Comparison of ENCODE assay signal across 10 cellular contexts in genomic region chr6:45920819-45921511, GRCh38.
DNase-seq lines count a peak whose midpoint lies in the region; ATAC-seq lines count a peak whose summit lies in the region.
"Had no signal": no experiment of that assay in that cellular context is flagged by ENCODE, and none has a peak within 500 bp of the region (broad histone marks: within the 10 kb centered on the region; RNA-seq: fewer than 3 reads in every experiment).

No MANE protein-coding gene starts in this region.

- POLR2A ChIA-PET in activated CD4-positive, alpha-beta T cell treated with anti-CD3 and anti-CD28 coated beads, Interleukin-2, amount 10 ng/mL, durations not matched to agents 7 days and 5 days (lab: Charles Lee): interaction anchor here (0.6 kb wide), 2 partner anchors 69 to 501 kb away, joined by 3 to 6 read pairs; no protein-coding TSS in a partner anchor

- ATAC-seq in GM21515 (IDR thresholded peaks at IDR 0.05; ENCODE audit: unreplicated experiment) (peak; percentile 53), HG03196 (IDR thresholded peaks at IDR 0.05; ENCODE audit: unreplicated experiment) (peak; percentile 71)
- ATAC-seq: esophagus mucosa had no signal

- no peak for DNase-seq in activated CD4-positive, alpha-beta T cell treated with anti-CD3 and anti-CD28 coated beads, Interleukin-2, amount 10 ng/mL, durations not matched to agents 7 days and 5 days
- no peak for DNase-seq in activated CD4-positive, alpha-beta T cell treated with anti-CD3 and anti-CD28 coated beads for 4 hours
- DNase-seq in foreskin melanocyte (peak; percentile 71), NCI-H82 (lab: John Stamatoyannopoulos, UW) (no peak), NCI-H774 (lab: John Stamatoyannopoulos, UW) (no peak), GM03348 (ENCODE audit: low spot score) (no peak)
- DNase-seq: left colon had no signal

- no peaks in the 10 kb centered on the region for H3K9me3 Mint-ChIP-seq in activated CD4-positive, alpha-beta T cell treated with anti-CD3 and anti-CD28 coated beads, Interleukin-2, amount 10 ng/mL, durations not matched to agents 7 days and 5 days

- H3K27me3 Mint-ChIP-seq in activated CD4-positive, alpha-beta T cell treated with anti-CD3 and anti-CD28 coated beads, Interleukin-2, amount 10 ng/mL, durations not matched to agents 7 days and 5 days: no peaks in the 10 kb centered on the region

- H3K4me3 Mint-ChIP-seq in activated CD4-positive, alpha-beta T cell treated with anti-CD3 and anti-CD28 coated beads, Interleukin-2, amount 10 ng/mL, durations not matched to agents 7 days and 5 days: no peak overlapping the region

- CTCF ChIA-PET in activated CD4-positive, alpha-beta T cell treated with anti-CD3 and anti-CD28 coated beads, Interleukin-2, amount 10 ng/mL, durations not matched to agents 7 days and 5 days (lab: Charles Lee): interaction anchor here (0.6 to 3.6 kb wide), 8 partner anchors 9 to 1445 kb away, joined by 3 to 17 read pairs (median 4); no protein-coding TSS in a partner anchor

- no peaks in the 10 kb centered on the region for H3K36me3 Mint-ChIP-seq in activated CD4-positive, alpha-beta T cell treated with anti-CD3 and anti-CD28 coated beads, Interleukin-2, amount 10 ng/mL, durations not matched to agents 7 days and 5 days (ENCODE audit: low read depth)

- peaks cover 36% of the 10 kb centered on the region for H3K4me1 Mint-ChIP-seq in activated CD4-positive, alpha-beta T cell treated with anti-CD3 and anti-CD28 coated beads, Interleukin-2, amount 10 ng/mL, durations not matched to agents 7 days and 5 days

- peak overlapping the region; percentile 1 for H3K27ac Mint-ChIP-seq in activated CD4-positive, alpha-beta T cell treated with anti-CD3 and anti-CD28 coated beads, Interleukin-2, amount 10 ng/mL, durations not matched to agents 7 days and 5 days
